1 cellular context compared by ENCODE assay signal in the genomic region with DNA sequence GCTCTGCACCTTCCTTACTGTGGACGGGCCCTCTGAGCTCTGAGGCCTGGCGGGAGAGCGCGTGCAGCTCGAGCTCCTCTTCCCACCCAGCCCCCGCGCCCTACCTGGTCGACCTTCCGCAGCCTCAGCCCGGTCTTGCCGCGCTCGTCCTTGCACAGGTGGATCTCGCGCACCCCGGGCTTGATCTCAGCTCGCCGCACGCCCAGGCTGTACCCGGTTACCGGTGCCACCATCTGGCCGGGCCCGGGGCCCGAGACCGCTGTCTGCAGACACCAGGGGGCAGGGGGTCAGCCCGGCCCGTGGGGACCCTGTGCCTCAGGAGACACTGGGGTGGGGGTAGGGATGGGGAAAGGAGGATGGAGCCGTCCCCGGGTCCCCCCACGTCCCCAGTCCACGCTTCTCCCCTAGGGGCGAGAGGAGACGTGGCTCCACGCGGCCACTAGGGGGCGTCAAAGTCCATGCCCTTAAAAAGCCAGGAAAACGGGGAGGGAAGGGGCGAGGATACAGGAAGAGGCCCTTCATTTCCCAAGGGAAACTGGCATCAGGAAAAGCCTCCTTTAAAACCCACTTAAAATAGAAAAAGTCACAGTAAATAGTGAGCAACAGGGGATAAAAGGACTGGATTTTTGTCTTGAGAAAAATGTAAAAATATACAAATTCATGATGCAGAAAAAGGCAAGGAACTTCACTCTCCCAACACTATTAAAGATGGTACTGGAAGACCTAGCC.
TF ChIP-seq lines count a peak whose summit lies in the region.

No MANE protein-coding gene starts in this region.

TF ChIP-seq in GM23338, 12 proteins besides CTCF, POLR2A, EP300 and RAD21:
- TF ChIP-seq ZNF462 (CRISPR knock-in tag; IDR thresholded peaks at IDR 0.05) (no peak), ZNF114 (CRISPR knock-in tag; IDR thresholded peaks at IDR 0.05) (no peak), JUNB (IDR thresholded peaks at IDR 0.05; ENCODE audit: unreplicated experiment) (no peak), NANOG (IDR thresholded peaks at IDR 0.05; ENCODE audit: borderline replicate concordance) (no peak), REST (IDR thresholded peaks at IDR 0.05; ENCODE audit: unreplicated experiment) (no peak), ZNF331 (CRISPR knock-in tag; IDR thresholded peaks at IDR 0.05; ENCODE audit: low read depth) (no peak), EZH2phosphoT487 (IDR thresholded peaks at IDR 0.05; ENCODE audit: unreplicated experiment) (no peak), POLR2AphosphoS5 (IDR thresholded peaks at IDR 0.05; ENCODE audit: low read depth) (no peak), STAT1 (IDR thresholded peaks at IDR 0.05; ENCODE audit: unreplicated experiment) (no peak), EZH2 (IDR thresholded peaks at IDR 0.05; ENCODE audit: low read depth, unreplicated experiment) (no peak), CREB1 (CRISPR knock-in tag; IDR thresholded peaks at IDR 0.05; ENCODE audit: low read depth) (no peak)
- TF ChIP-seq, protein P1, sequence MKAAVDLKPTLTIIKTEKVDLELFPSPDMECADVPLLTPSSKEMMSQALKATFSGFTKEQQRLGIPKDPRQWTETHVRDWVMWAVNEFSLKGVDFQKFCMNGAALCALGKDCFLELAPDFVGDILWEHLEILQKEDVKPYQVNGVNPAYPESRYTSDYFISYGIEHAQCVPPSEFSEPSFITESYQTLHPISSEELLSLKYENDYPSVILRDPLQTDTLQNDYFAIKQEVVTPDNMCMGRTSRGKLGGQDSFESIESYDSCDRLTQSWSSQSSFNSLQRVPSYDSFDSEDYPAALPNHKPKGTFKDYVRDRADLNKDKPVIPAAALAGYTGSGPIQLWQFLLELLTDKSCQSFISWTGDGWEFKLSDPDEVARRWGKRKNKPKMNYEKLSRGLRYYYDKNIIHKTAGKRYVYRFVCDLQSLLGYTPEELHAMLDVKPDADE (IDR thresholded peaks at IDR 0.05) = no peak
